ENCODE assay signal across 8 cellular contexts in genomic region chr18:158128-159036, GRCh38. TPM values are rescaled to one million over a fixed set of nuclear protein-coding genes. Genes with fewer than 3 reads are reported as not detected.
A peak's percentile ranks its signal among the peaks of the same experiment; 100 is the strongest.
DNase-seq lines count a peak whose midpoint lies in the region; ATAC-seq, FAIRE-seq and TF ChIP-seq lines count a peak whose summit lies in the region.

Gene USP14, plus strand, starts transcription at chr18:158557. Its CDS starts 142 bp downstream, at chr18:158699.

- H4K8ac ChIP-seq in H1 (ENCODE audit: extremely low read depth, insufficient read depth, low read length): peak within 1 kb of the TSS; percentile 95; the same call in 1 of the 2 replicates
- H4K8ac ChIP-seq in mesenchymal stem cell (ENCODE audit: low read length): peak within 1 kb of the TSS; percentile 100

- H3K56ac ChIP-seq in H1 (replicated peaks; ENCODE audit: insufficient read length, low read depth, low read length): peak within 1 kb of the TSS; percentile 36

- no TSS peak for BruUV-seq in Calu3 (replicated peaks; lab: Mats Ljungman, UMichigan)

- peak within 1 kb of the TSS; percentile 78 for H3K4me3 Mint-ChIP-seq in Calu3 (ENCODE audit: low read depth, unreplicated experiment)
- H3K4me3 Mint-ChIP-seq in activated CD8-positive, alpha-beta memory T cell treated with anti-CD3 and anti-CD28 coated beads, Interleukin-2, amount 10 ng/mL, durations not matched to agents 7 days and 5 days: peak within 1 kb of the TSS; percentile 89

- H3K27ac ChIP-seq in HUES48 (ENCODE audit: low read depth, low read length) (peak within 1 kb of the TSS; percentile 90), H1 (ENCODE audit: low read depth, low read length) (peak within 1 kb of the TSS; percentile 81), mesenchymal stem cell (ENCODE audit: low read length, poor library complexity, severe bottlenecking) (no peak within 1 kb of the TSS)

- H3K23ac ChIP-seq in H1 (ENCODE audit: insufficient read length) (no peak within 1 kb of the TSS), mesenchymal stem cell (ENCODE audit: low read length in 2 of 2) (peak within 1 kb of the TSS in 1 of 2 experiments; percentile 57)

- FAIRE-seq in H1 (lab: Jason Lieb, UNC): no peak

- H3K27me3 ChIP-seq in HUES48 (ENCODE audit: control insufficient read depth, insufficient read depth, low read length) (peaks cover 13% of the 10 kb centered on the region), NT2/D1 (ENCODE audit: insufficient read depth, insufficient read length) (peaks cover 6% of the 10 kb centered on the region), H1 (replicated peaks in 1 of 4; ENCODE audit: control insufficient read depth in 3 of 4, extremely low read depth in 1 of 4, insufficient read depth in 3 of 4, low read length in 3 of 4) (peaks cover 3 to 9% (median 7%) of the 10 kb centered on the region in 4 experiments), mesenchymal stem cell (ENCODE audit: control insufficient read depth in 1 of 2, insufficient read depth in 1 of 2, low read length in 2 of 2) (no peaks in the 10 kb centered on the region)

- H2BK120ac ChIP-seq in H1 (replicated peaks; ENCODE audit: low read depth, low read length): no peak within 1 kb of the TSS
- H2BK120ac ChIP-seq in mesenchymal stem cell (ENCODE audit: low read depth, low read length): no peak within 1 kb of the TSS

- peak within 1 kb of the TSS; percentile 85 for H4K91ac ChIP-seq in H1 (replicated peaks; ENCODE audit: insufficient read length, low read length)
- H4K91ac ChIP-seq in mesenchymal stem cell (ENCODE audit: low read length): peak within 1 kb of the TSS; percentile 98

- peak in 1 of 2 experiments; percentile 54; a peak in 1 of 3 replicates for TF ChIP-seq EP300 in H1 (IDR thresholded peaks at IDR 0.05; ENCODE audit: borderline replicate concordance in 1 of 2, low read depth in 2 of 2, low read length in 2 of 2)

- peak within 1 kb of the TSS; percentile 76 for H3K27ac Mint-ChIP-seq in Calu3 (ENCODE audit: unreplicated experiment)
- peak within 1 kb of the TSS; percentile 92 for H3K27ac Mint-ChIP-seq in activated CD8-positive, alpha-beta memory T cell treated with anti-CD3 and anti-CD28 coated beads, Interleukin-2, amount 10 ng/mL, durations not matched to agents 7 days and 5 days

- H3K4ac ChIP-seq in H1 (replicated peaks; ENCODE audit: insufficient read length, low read depth, low read length) (no peak within 1 kb of the TSS), mesenchymal stem cell (ENCODE audit: low read depth in 1 of 2, low read length in 2 of 2) (peak within 1 kb of the TSS; percentile 81 to 90)

- H2BK20ac ChIP-seq in H1 (ENCODE audit: low read length): no peak within 1 kb of the TSS

- CTCF ChIA-PET in Calu3 (lab: Charles Lee) (interaction anchor here (0.5 to 0.6 kb wide), 2 partner anchors 107 to 533 kb away, joined by 3 read pairs; no protein-coding TSS in a partner anchor), H1 (lab: Charles Lee; ENCODE audit: partially characterized antibody) (interaction anchor here (0.9 kb wide), 1 partner anchor 10 kb away, joined by 4 read pairs; no protein-coding TSS in a partner anchor)
- CTCF ChIA-PET in activated CD8-positive, alpha-beta memory T cell treated with anti-CD3 and anti-CD28 coated beads, Interleukin-2, amount 10 ng/mL, durations not matched to agents 7 days and 5 days (lab: Charles Lee): interaction anchor here (1.4 to 1.6 kb wide), 2 partner anchors 106 to 109 kb away, joined by 3 to 6 read pairs; partner anchors contain the start of gene THOC1

- H3K23me2 ChIP-seq in H1 (ENCODE audit: low read depth, low read length): peaks cover 5% of the 10 kb centered on the region

- peaks cover 22 to 46% of the 10 kb centered on the region in 2 experiments for H3K79me2 ChIP-seq in H1 (ENCODE audit: control insufficient read depth in 1 of 2, insufficient read depth in 2 of 2, low read length in 2 of 2)

- peak within 1 kb of the TSS; percentile 19 for H4K5ac ChIP-seq in H1 (ENCODE audit: insufficient read length, low read depth, low read length)

- H2AK5ac ChIP-seq in H1 (ENCODE audit: low read depth, low read length): no peak within 1 kb of the TSS
- H2AK5ac ChIP-seq in mesenchymal stem cell (ENCODE audit: low read length, severe bottlenecking): no peak within 1 kb of the TSS

- peak within 1 kb of the TSS; percentile 48; the same call in 1 of the 2 replicates for H3K18ac ChIP-seq in H1 (ENCODE audit: extremely low read depth, low read length)
- H3K18ac ChIP-seq in mesenchymal stem cell (ENCODE audit: low read depth in 1 of 2, low read length in 2 of 2): peak within 1 kb of the TSS; percentile 96 to 98

- WGBS in H1 (ENCODE audit: extremely low coverage in 1 of 2, insufficient coverage in 1 of 2, insufficient read length in 1 of 2, insufficient replicate concordance in 2 of 2, low coverage in 1 of 2, low lambda C conversion rate in 2 of 2, missing lambda C conversion rate in 1 of 2), 2 experiments: 3% methylated on average over 41 of the region's 89 CpGs; no CpG with 5 or more reads in 1 of the 2 experiments
- WGBS in mesenchymal stem cell: 3% methylated on average over 89 of the region's 89 CpGs

- peak within 1 kb of the TSS; percentile 93 for H3K4me3 ChIP-seq in HUES48 (ENCODE audit: low read depth, low read length)
- peak within 1 kb of the TSS; percentile 86 for H3K4me3 ChIP-seq in NT2/D1 (ENCODE audit: insufficient read length, low read depth)
- peak within 1 kb of the TSS; percentile 84 to 98 (median 92) for H3K4me3 ChIP-seq in H1 (ENCODE audit: extremely low read depth in 1 of 4, insufficient read depth in 2 of 4, low read depth in 3 of 4, low read length in 4 of 4)
- H3K4me3 ChIP-seq in mesenchymal stem cell (ENCODE audit: insufficient read depth in 1 of 2, low read depth in 1 of 2, low read length in 2 of 2): peak within 1 kb of the TSS; percentile 96 to 100

- intact Hi-C loops in Calu3 (cut with micrococcal nuclease; ENCODE audit: unreplicated experiment): no loop called here

- H3K4me1 Mint-ChIP-seq in Calu3 (ENCODE audit: low read depth, unreplicated experiment): peaks cover 9% of the 10 kb centered on the region
- H3K4me1 Mint-ChIP-seq in activated CD8-positive, alpha-beta memory T cell treated with anti-CD3 and anti-CD28 coated beads, Interleukin-2, amount 10 ng/mL, durations not matched to agents 7 days and 5 days: peaks cover 26% of the 10 kb centered on the region

- H3K4me2 ChIP-seq in H1 (ENCODE audit: insufficient read depth in 1 of 2, low read depth in 2 of 2, low read length in 2 of 2) (peak within 1 kb of the TSS; percentile 83 to 92), mesenchymal stem cell (ENCODE audit: low read length, poor library complexity, severe bottlenecking) (peak within 1 kb of the TSS; percentile 85)

- peak in 1 of 2 experiments; percentile 26; a peak in 1 of 4 replicates for TF ChIP-seq RAD21 in H1 (IDR thresholded peaks at IDR 0.05 in 1 of 2, conservative IDR thresholded peaks at IDR 0.05 in 1 of 2; ENCODE audit: low read depth in 2 of 2, low read length in 2 of 2)

- H2AFZ ChIP-seq in H1 (ENCODE audit: low read length): no peak within 1 kb of the TSS
- peak within 1 kb of the TSS; percentile 72 for H2AFZ ChIP-seq in mesenchymal stem cell (ENCODE audit: low read depth, low read length)

- TF ChIP-seq CTCF in Calu3 (IDR thresholded peaks at IDR 0.05; ENCODE audit: unreplicated experiment) (no peak), H1 (IDR thresholded peaks at IDR 0.05; ENCODE audit: control extremely low read depth in 1 of 3, insufficient read depth in 1 of 3, low read depth in 1 of 3, low read length in 3 of 3) (peak in 1 of 3 experiments; percentile 45; a peak in 2 of 4 replicates)

- 0 out of 2 replicates have a peak, but pooled peaks cover 7% of the 10 kb centered on the region for H3K9me3 ChIP-seq in HUES48 (ENCODE audit: control insufficient read depth, insufficient read depth, low read length)
- H3K9me3 ChIP-seq in NT2/D1 (ENCODE audit: insufficient read depth, low read length): peaks cover 5% of the 10 kb centered on the region; the same call in 1 of the 2 replicates
- H3K9me3 ChIP-seq in H1 (ENCODE audit: insufficient read depth in 2 of 2, low read depth in 1 of 2, low read length in 1 of 2): no peaks in the 10 kb centered on the region; a peak in 1 of 4 replicates
- H3K9me3 ChIP-seq in mesenchymal stem cell (ENCODE audit: control insufficient read depth, low read length): no peaks in the 10 kb centered on the region

- H3K4me1 ChIP-seq in HUES48 (ENCODE audit: control insufficient read depth, insufficient read depth, low read length): 0 out of 2 replicates have a peak, but pooled peaks cover 6% of the 10 kb centered on the region
- no peaks in the 10 kb centered on the region for H3K4me1 ChIP-seq in NT2/D1 (ENCODE audit: insufficient read depth, insufficient read length)
- no peaks in the 10 kb centered on the region; a peak in 2 of 7 replicates for H3K4me1 ChIP-seq in H1 (replicated peaks in 1 of 4; ENCODE audit: control insufficient read depth in 3 of 4, insufficient read depth in 4 of 4, low read length in 3 of 4)
- peaks cover 11% of the 10 kb centered on the region for H3K4me1 ChIP-seq in mesenchymal stem cell (ENCODE audit: control insufficient read depth, insufficient read depth, low read depth, low read length)

- H3K9me3 Mint-ChIP-seq in Calu3 (ENCODE audit: low read depth, unreplicated experiment): no peaks in the 10 kb centered on the region
- H3K9me3 Mint-ChIP-seq in activated CD8-positive, alpha-beta memory T cell treated with anti-CD3 and anti-CD28 coated beads, Interleukin-2, amount 10 ng/mL, durations not matched to agents 7 days and 5 days (ENCODE audit: low read depth): no peaks in the 10 kb centered on the region

- H2BK12ac ChIP-seq in H1 (ENCODE audit: low read depth, low read length) (no peak within 1 kb of the TSS), mesenchymal stem cell (ENCODE audit: low read length in 2 of 2) (peak within 1 kb of the TSS in 1 of 2 experiments; percentile 53)

- H3K79me1 ChIP-seq in H1 (ENCODE audit: low read depth, low read length): no peaks in the 10 kb centered on the region
- no peaks in the 10 kb centered on the region for H3K79me1 ChIP-seq in mesenchymal stem cell (replicated peaks; ENCODE audit: low read length, poor library complexity, severe bottlenecking)

- H3K9ac ChIP-seq in HUES48 (ENCODE audit: low read depth, low read length) (peak within 1 kb of the TSS; percentile 91), NT2/D1 (ENCODE audit: insufficient read length, low read depth) (peak within 1 kb of the TSS; percentile 91), H1 (replicated peaks in 1 of 4; ENCODE audit: extremely low read depth in 1 of 4, low read depth in 3 of 4, low read length in 3 of 4) (peak within 1 kb of the TSS; percentile 80 to 98 (median 88)), mesenchymal stem cell (ENCODE audit: low read length) (peak within 1 kb of the TSS; percentile 97)

- no peak within 1 kb of the TSS for H3K14ac ChIP-seq in H1 (ENCODE audit: insufficient read length)
- H3K14ac ChIP-seq in mesenchymal stem cell (ENCODE audit: low read length in 2 of 2): peak within 1 kb of the TSS in 1 of 2 experiments; percentile 96

- H4K20me1 ChIP-seq in H1 (replicated peaks in 1 of 2; ENCODE audit: control insufficient read depth in 1 of 2, insufficient read depth in 2 of 2, low read length in 2 of 2): peaks cover 2 to 4% of the 10 kb centered on the region in 2 experiments

- peaks cover 35% of the 10 kb centered on the region for H3K36me3 Mint-ChIP-seq in Calu3 (ENCODE audit: insufficient read depth, unreplicated experiment)
- peaks cover 8% of the 10 kb centered on the region for H3K36me3 Mint-ChIP-seq in activated CD8-positive, alpha-beta memory T cell treated with anti-CD3 and anti-CD28 coated beads, Interleukin-2, amount 10 ng/mL, durations not matched to agents 7 days and 5 days

- POLR2A ChIA-PET in H1 (lab: Charles Lee; ENCODE audit: partially characterized antibody): interaction anchor here (1.0 to 1.3 kb wide), 3 partner anchors 20 to 185 kb away, joined by 3 read pairs; no protein-coding TSS in a partner anchor

- H3K36me3 ChIP-seq in HUES48 (ENCODE audit: control insufficient read depth, insufficient read depth, low read length) (peaks cover 6% of the 10 kb centered on the region), NT2/D1 (ENCODE audit: insufficient read depth, insufficient read length, low read length) (peaks cover 14% of the 10 kb centered on the region), H1 (ENCODE audit: control insufficient read depth in 2 of 4, insufficient read depth in 4 of 4, low read length in 3 of 4) (no peaks in the 10 kb centered on the region; a peak in 2 of 8 replicates), mesenchymal stem cell (ENCODE audit: control insufficient read depth in 1 of 2, insufficient read depth in 2 of 2, low read depth in 1 of 2, low read length in 2 of 2) (peaks cover 0 to 5% of the 10 kb centered on the region in 2 experiments)

- peak in 1 of 2 experiments; percentile 79; a peak in 2 of 3 replicates for TF ChIP-seq POLR2A in H1 (IDR thresholded peaks at IDR 0.05; ENCODE audit: control extremely low read depth in 1 of 2, low read depth in 2 of 2, low read length in 2 of 2)

- H2BK5ac ChIP-seq in H1 (ENCODE audit: low read depth, low read length) (peak within 1 kb of the TSS; percentile 88), mesenchymal stem cell (ENCODE audit: low read depth, low read length, poor library complexity, severe bottlenecking) (no peak within 1 kb of the TSS)

- DNase-seq in Calu3 (peak; percentile 97), NT2/D1 (ENCODE audit: low read depth, low spot score) (peak; percentile 89), H1 (ENCODE audit: low read depth in 1 of 2, low spot score in 2 of 2) (peak; percentile 90 to 95), mesenchymal stem cell (peak; percentile 97)
- DNase-seq in activated CD8-positive, alpha-beta memory T cell treated with anti-CD3 and anti-CD28 coated beads, Interleukin-2, amount 10 ng/mL, durations not matched to agents 7 days and 5 days: peak; percentile 99
- peak; percentile 97 for DNase-seq in stimulated activated CD8-positive, alpha-beta memory T cell treated with anti-CD3 and anti-CD28 coated beads, Interleukin-12 subunit alpha, Interleukin-12 subunit beta, amount 100 ng/mL, for 24 hours (ENCODE audit: extremely low read depth)

- no peaks in the 10 kb centered on the region for H3K27me3 Mint-ChIP-seq in Calu3 (ENCODE audit: unreplicated experiment)
- no peaks in the 10 kb centered on the region for H3K27me3 Mint-ChIP-seq in activated CD8-positive, alpha-beta memory T cell treated with anti-CD3 and anti-CD28 coated beads, Interleukin-2, amount 10 ng/mL, durations not matched to agents 7 days and 5 days

- ATAC-seq in GM21423 (IDR thresholded peaks at IDR 0.05; ENCODE audit: unreplicated experiment): peak; percentile 88
- ATAC-seq in activated CD8-positive, alpha-beta memory T cell treated with anti-CD3 and anti-CD28 coated beads, Interleukin-2, amount 10 ng/mL, durations not matched to agents 7 days and 5 days: peak; percentile 94

- no peak within 1 kb of the TSS for H2BK15ac ChIP-seq in H1 (ENCODE audit: low read length)
- H2BK15ac ChIP-seq in mesenchymal stem cell (ENCODE audit: low read depth, poor library complexity, severe bottlenecking): no peak within 1 kb of the TSS

RNA-seq across cellular contexts. Expression of gene USP14, which starts in this region (rescaled TPM):
- 73.2 and 74.4 TPM in 2 replicates for total RNA-seq in Calu3 (2022)
- 10 to 100 TPM; 65.2 to 84.0 TPM for total RNA-seq in activated CD8-positive, alpha-beta memory T cell treated with anti-CD3 and anti-CD28 coated beads, Interleukin-2, amount 10 ng/mL, durations not matched to agents 7 days and 5 days
- 87.0 and 91.1 TPM in 2 replicates for total RNA-seq in H1 (2021; fragmentation: NEBNext Ultra II Directional; extraction: Animal tissue kit (Norgen Biotek cat#: 25700))
- 8.6 and 14.8 TPM in 2 replicates for polyA plus RNA-seq in H1 (2011; rRNA removed)
- 15.4 TPM for polyA plus RNA-seq in H1 (2011; cell fraction: cytosol; rRNA removed)
- 6.9 TPM for polyA plus RNA-seq in H1 (2011; cell fraction: nucleus; rRNA removed)
- 34.4 to 62.7 TPM (median 44.5 TPM) in 4 replicates for polyA plus RNA-seq in H1 (2012, experiment 1 of 2)
- polyA plus RNA-seq in H1 (2012, experiment 2 of 2): 5.8 TPM
- polyA plus RNA-seq in H1 (2013, experiment 1 of 2): 43.4 TPM
- polyA plus RNA-seq in H1 (2013, experiment 2 of 2): 43.9 TPM
- 10.9 and 15.7 TPM in 2 replicates for polyA minus RNA-seq in H1 (2011; rRNA and poly(A)+ RNA removed)
- 34.3 TPM for polyA minus RNA-seq in H1 (2011; cell fraction: cytosol; rRNA and poly(A)+ RNA removed)
- 22.3 TPM for polyA minus RNA-seq in H1 (2011; cell fraction: nucleus; rRNA and poly(A)+ RNA removed)
- 45.9 TPM for polyA plus RNA-seq in mesenchymal stem cell (2013, experiment 1 of 2)
- 50.1 TPM for polyA plus RNA-seq in mesenchymal stem cell (2013, experiment 2 of 2)
